8 cellular contexts compared by ENCODE assay signal in the genomic region with DNA sequence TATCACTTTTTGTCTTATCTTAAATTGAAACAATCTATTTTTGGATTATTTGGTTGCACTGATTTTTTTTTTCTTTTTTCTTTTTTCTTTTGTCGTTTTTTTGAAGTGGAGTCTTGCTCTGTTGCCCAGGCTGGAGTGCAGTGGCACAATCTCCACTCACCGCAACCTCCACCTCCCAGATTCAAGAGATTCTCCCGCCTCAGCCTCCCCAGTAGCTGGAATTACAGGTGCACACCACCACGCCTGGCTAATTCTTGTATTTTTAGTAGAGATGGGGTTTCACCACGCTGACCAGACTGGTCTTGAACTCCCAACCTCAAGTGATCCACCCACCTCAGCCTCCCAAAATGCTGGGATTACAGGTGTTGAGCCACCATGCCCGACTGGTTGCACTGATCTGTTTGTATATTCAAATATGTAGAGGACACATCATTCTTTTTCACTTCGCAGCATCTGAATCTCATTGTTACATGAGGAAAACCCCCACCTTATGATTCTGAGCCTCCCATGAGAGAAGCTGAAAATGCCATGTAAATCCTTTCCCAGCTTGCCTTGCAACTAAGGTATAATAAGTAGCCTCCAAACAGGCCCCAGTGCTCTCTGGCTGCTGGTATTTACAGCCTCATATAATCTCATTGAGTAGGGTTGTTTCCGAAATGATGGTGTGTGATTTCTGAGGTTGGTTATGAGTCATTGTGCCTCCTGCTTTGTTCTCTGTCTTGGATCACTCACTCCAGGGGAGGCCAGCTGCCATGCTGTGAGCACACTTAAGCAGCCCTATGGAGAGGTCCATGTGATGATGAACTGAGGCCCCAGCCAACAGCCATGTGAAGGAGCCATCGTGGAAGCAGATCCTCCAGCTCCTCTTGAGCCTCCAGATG. TPM values are rescaled to one million over a fixed set of nuclear protein-coding genes. Genes with fewer than 3 reads are reported as not detected.
A peak's percentile ranks its signal among the peaks of the same experiment; 100 is the strongest.
DNase-seq lines count a peak whose midpoint lies in the region; ATAC-seq lines count a peak whose summit lies in the region.

No MANE protein-coding gene starts in this region.

- ATAC-seq in GM19467 (IDR thresholded peaks at IDR 0.05; ENCODE audit: unreplicated experiment) = peak; percentile 32
- peak; percentile 35 for ATAC-seq in HG03520 (IDR thresholded peaks at IDR 0.05; ENCODE audit: unreplicated experiment)

- no peak overlapping the region for H2BK5ac ChIP-seq in mesenchymal stem cell (ENCODE audit: low read depth, low read length, poor library complexity, severe bottlenecking)

- H2BK120ac ChIP-seq in mesenchymal stem cell (ENCODE audit: low read depth, low read length) = no peak overlapping the region

- no peak overlapping the region for H3K4ac ChIP-seq in mesenchymal stem cell (ENCODE audit: low read depth in 1 of 2, low read length in 2 of 2)

- POLR2A ChIA-PET in activated CD4-positive, alpha-beta T cell treated with anti-CD3 and anti-CD28 coated beads, Interleukin-2, amount 10 ng/mL, durations not matched to agents 7 days and 5 days (lab: Charles Lee) = no interaction called here

- H3K23ac ChIP-seq in mesenchymal stem cell (ENCODE audit: low read length in 2 of 2) = no peak overlapping the region

- peak overlapping the region; percentile 62 for H3K27ac Mint-ChIP-seq in activated CD4-positive, alpha-beta T cell treated with anti-CD3 and anti-CD28 coated beads, Interleukin-2, amount 10 ng/mL, durations not matched to agents 7 days and 5 days

- no peak overlapping the region for H2BK12ac ChIP-seq in mesenchymal stem cell (ENCODE audit: low read length in 2 of 2)

- no peak overlapping the region for H3K4me2 ChIP-seq in mesenchymal stem cell (ENCODE audit: low read length, poor library complexity, severe bottlenecking)

- H3K9ac ChIP-seq in mesenchymal stem cell (ENCODE audit: low read length) = no peak overlapping the region

- peaks cover 32% of the 10 kb centered on the region for H3K4me1 Mint-ChIP-seq in activated CD4-positive, alpha-beta T cell treated with anti-CD3 and anti-CD28 coated beads, Interleukin-2, amount 10 ng/mL, durations not matched to agents 7 days and 5 days

- H3K4me1 ChIP-seq in mesenchymal stem cell (ENCODE audit: control insufficient read depth, insufficient read depth, low read depth, low read length) = peaks cover 4% of the 10 kb centered on the region

- peak overlapping the region in 1 of 2 experiments; percentile 24 for H3K18ac ChIP-seq in mesenchymal stem cell (ENCODE audit: low read depth in 1 of 2, low read length in 2 of 2)

- H2BK15ac ChIP-seq in mesenchymal stem cell (ENCODE audit: low read depth, poor library complexity, severe bottlenecking) = no peak overlapping the region

- no peak overlapping the region for H3K4me3 ChIP-seq in mesenchymal stem cell (ENCODE audit: insufficient read depth in 1 of 2, low read depth in 1 of 2, low read length in 2 of 2)

- peak overlapping the region; percentile 69 for H2AK5ac ChIP-seq in mesenchymal stem cell (ENCODE audit: low read length, severe bottlenecking)

- peak overlapping the region; percentile 61 for H3K27ac ChIP-seq in mesenchymal stem cell (ENCODE audit: low read length, poor library complexity, severe bottlenecking)

- no peak overlapping the region for H4K91ac ChIP-seq in mesenchymal stem cell (ENCODE audit: low read length)

- H3K79me1 ChIP-seq in mesenchymal stem cell (replicated peaks; ENCODE audit: low read length, poor library complexity, severe bottlenecking) = peaks cover 3% of the 10 kb centered on the region

- H3K9me3 ChIP-seq in mesenchymal stem cell (ENCODE audit: control insufficient read depth, low read length) = no peaks in the 10 kb centered on the region

- no peaks in the 10 kb centered on the region for H3K36me3 ChIP-seq in mesenchymal stem cell (ENCODE audit: control insufficient read depth in 1 of 2, insufficient read depth in 2 of 2, low read depth in 1 of 2, low read length in 2 of 2)

- DNase-seq in ELF-1 (ENCODE audit: low read depth, low spot score) = peak; percentile 35
- DNase-seq in activated CD4-positive, alpha-beta T cell treated with anti-CD3 and anti-CD28 coated beads, Interleukin-2, amount 10 ng/mL, durations not matched to agents 7 days and 5 days = peak; percentile 32
- DNase-seq in mesenchymal stem cell = peak; percentile 75
- DNase-seq in middle frontal gyrus (ENCODE audit: extremely low spot score, low spot score) = no peak
- no peak for DNase-seq in NCI-H2081 treated with DMSO at 0.1 percent for 48 hours (lab: John Stamatoyannopoulos, UW)
- no peak for DNase-seq in ureter (ENCODE audit: low spot score)

- H4K8ac ChIP-seq in mesenchymal stem cell (ENCODE audit: low read length) = peak overlapping the region; percentile 45

- peaks cover 3% of the 10 kb centered on the region for H3K9me3 Mint-ChIP-seq in activated CD4-positive, alpha-beta T cell treated with anti-CD3 and anti-CD28 coated beads, Interleukin-2, amount 10 ng/mL, durations not matched to agents 7 days and 5 days

- H3K14ac ChIP-seq in mesenchymal stem cell (ENCODE audit: low read length in 2 of 2) = peak overlapping the region in 1 of 2 experiments; percentile 48

- WGBS in mesenchymal stem cell = 78% methylated on average over 8 of the region's 9 CpGs

- H3K27me3 Mint-ChIP-seq in activated CD4-positive, alpha-beta T cell treated with anti-CD3 and anti-CD28 coated beads, Interleukin-2, amount 10 ng/mL, durations not matched to agents 7 days and 5 days = no peaks in the 10 kb centered on the region

- H3K36me3 Mint-ChIP-seq in activated CD4-positive, alpha-beta T cell treated with anti-CD3 and anti-CD28 coated beads, Interleukin-2, amount 10 ng/mL, durations not matched to agents 7 days and 5 days (ENCODE audit: low read depth) = peaks cover 2% of the 10 kb centered on the region

- H2AFZ ChIP-seq in mesenchymal stem cell (ENCODE audit: low read depth, low read length) = peak overlapping the region; percentile 92

- CTCF ChIA-PET in activated CD4-positive, alpha-beta T cell treated with anti-CD3 and anti-CD28 coated beads, Interleukin-2, amount 10 ng/mL, durations not matched to agents 7 days and 5 days (lab: Charles Lee) = interaction anchor here (1.0 to 1.1 kb wide), 4 partner anchors 9 to 31 kb away, joined by 3 to 5 read pairs (median 4); no protein-coding TSS in a partner anchor

- H3K27me3 ChIP-seq in mesenchymal stem cell (ENCODE audit: control insufficient read depth in 1 of 2, insufficient read depth in 1 of 2, low read length in 2 of 2) = no peaks in the 10 kb centered on the region

- H3K4me3 Mint-ChIP-seq in activated CD4-positive, alpha-beta T cell treated with anti-CD3 and anti-CD28 coated beads, Interleukin-2, amount 10 ng/mL, durations not matched to agents 7 days and 5 days = no peak overlapping the region

RNA-seq across cellular contexts. Expression of a gene that starts 5.2 kb away (rescaled TPM):
- 100 to 1,000 TPM; 316 to 333 TPM for total RNA-seq in activated CD4-positive, alpha-beta T cell treated with anti-CD3 and anti-CD28 coated beads, Interleukin-2, amount 10 ng/mL, durations not matched to agents 7 days and 5 days
- polyA plus RNA-seq in mesenchymal stem cell (2013, experiment 1 of 2) = 898 TPM
- 923 TPM for polyA plus RNA-seq in mesenchymal stem cell (2013, experiment 2 of 2)
- total RNA-seq in ureter = 426 TPM

RNA-seq across cellular contexts. Expression of a gene that starts 40.7 kb away (rescaled TPM):
- 10 to 100 TPM; 33.2 to 35.0 TPM for total RNA-seq in activated CD4-positive, alpha-beta T cell treated with anti-CD3 and anti-CD28 coated beads, Interleukin-2, amount 10 ng/mL, durations not matched to agents 7 days and 5 days
- polyA plus RNA-seq in mesenchymal stem cell (2013, experiment 1 of 2) = 36.6 TPM
- 38.0 TPM for polyA plus RNA-seq in mesenchymal stem cell (2013, experiment 2 of 2)
- 24.9 TPM for total RNA-seq in ureter

Comparison
In these comparisons a context has a peak if more than half of its experiments do, and no peak if none do; other contexts are left out.
1. DNase-seq: peak in ELF-1 (single experiment), activated CD4-positive, alpha-beta T cell treated with anti-CD3 and anti-CD28 coated beads, Interleukin-2, amount 10 ng/mL, durations not matched to agents 7 days and 5 days (single experiment) and mesenchymal stem cell (single experiment); none in middle frontal gyrus (single experiment), NCI-H2081 treated with DMSO at 0.1 percent for 48 hours (single experiment) and ureter (single experiment).